Comparison of ENCODE assay signal across 8 cellular contexts in genomic region chr16:3023669-3024478, GRCh38. TPM values are rescaled to one million over a fixed set of nuclear protein-coding genes. Genes with fewer than 3 reads are reported as not detected.
DNase-seq lines count a peak whose midpoint lies in the region; ATAC-seq and TF ChIP-seq lines count a peak whose summit lies in the region.

Gene HCFC1R1, minus strand, starts transcription at chr16:3023942. Its CDS starts 1 bp downstream, at chr16:3023941.
Gene THOC6, plus strand, starts transcription at chr16:3024035. Its CDS starts 292 bp downstream, at chr16:3024327.

- H3K79me2 ChIP-seq in osteoblast (ENCODE audit: insufficient read depth, low read length): no peaks in the 10 kb centered on the region

- TF ChIP-seq CTCF in osteoblast (IDR thresholded peaks at IDR 0.05; ENCODE audit: extremely low read depth, low read depth, low read length) (no peak), testis (IDR thresholded peaks at IDR 0.05) (no peak)

- WGBS in testis, 2 donors: 0 to 1% methylated on average over 10 to 69 of the region's 69 CpGs

- intact Hi-C loops in testis (cut with DNase I; ENCODE audit: low total_unique reads): no loop called here

- H3K27ac ChIP-seq in osteoblast (ENCODE audit: low read depth, low read length) (peak within 1 kb of the TSS; percentile 98), testis (peak within 1 kb of the TSS; percentile 88 to 94)

- H3K9me3 Mint-ChIP-seq in activated naive CD4-positive, alpha-beta T cell treated with anti-CD3 and anti-CD28 coated beads, Interleukin-2, amount 50 U/mL, for 72 hours: no peaks in the 10 kb centered on the region

- H3K9me3 ChIP-seq in osteoblast (ENCODE audit: low read depth, low read length) (no peaks in the 10 kb centered on the region), testis (no peaks in the 10 kb centered on the region)

- H3K4me3 ChIP-seq in osteoblast (ENCODE audit: insufficient read depth, low read length) (peak within 1 kb of the TSS; percentile 94), testis (peak within 1 kb of the TSS; percentile 58 to 79)

- H3K4me2 ChIP-seq in osteoblast (ENCODE audit: insufficient read depth, low read length): peak within 1 kb of the TSS; percentile 96

- ATAC-seq in HG02642 (IDR thresholded peaks at IDR 0.05; ENCODE audit: poor library complexity, unreplicated experiment): peak; percentile 77
- peak; percentile 74 to 75 for ATAC-seq in activated naive CD4-positive, alpha-beta T cell treated with anti-CD3 and anti-CD28 coated beads, Interleukin-2, amount 50 U/mL, for 72 hours

- DNase-seq in NCI-H1105 treated with DMSO at 0.1 percent for 48 hours (lab: John Stamatoyannopoulos, UW) (peak; percentile 82), SKM-1 treated with dmso at 0.1 percent for 144 hours (lab: John Stamatoyannopoulos, UW; ENCODE audit: unreplicated experiment) (peak; percentile 97), glomerular endothelial cell (ENCODE audit: extremely low read depth, low read depth, low spot score) (peak; percentile 93), osteoblast (ENCODE audit: insufficient read length, low spot score, missing footprints) (peak; percentile 99), testis (peak; percentile 99)
- peak; percentile 94 to 97 for DNase-seq in activated naive CD4-positive, alpha-beta T cell treated with anti-CD3 and anti-CD28 coated beads, Interleukin-2, amount 50 U/mL, for 72 hours (ENCODE audit: low spot score in 2 of 2)

- peak; percentile 75 for TF ChIP-seq POLR2A in GM10847 (IDR thresholded peaks at IDR 0.05; ENCODE audit: extremely low read depth, insufficient read length)
- no peak for TF ChIP-seq POLR2A in testis (IDR thresholded peaks at IDR 0.05)

- H2AFZ ChIP-seq in osteoblast (ENCODE audit: low read length): no peak within 1 kb of the TSS

- peaks cover 39% of the 10 kb centered on the region for H4K20me1 ChIP-seq in osteoblast (ENCODE audit: insufficient read depth, low read length)

- H3K4me1 ChIP-seq in osteoblast (ENCODE audit: insufficient read depth, low read length) (peaks cover 20% of the 10 kb centered on the region), testis (peaks cover 35% of the 10 kb centered on the region)

- peaks cover 11 to 17% of the 10 kb centered on the region in 2 donors for H3K36me3 Mint-ChIP-seq in activated naive CD4-positive, alpha-beta T cell treated with anti-CD3 and anti-CD28 coated beads, Interleukin-2, amount 50 U/mL, for 72 hours

- H3K27me3 ChIP-seq in osteoblast (ENCODE audit: insufficient read depth, low read length) (peaks cover 4% of the 10 kb centered on the region), testis (no peaks in the 10 kb centered on the region)

- H3K27ac Mint-ChIP-seq in activated naive CD4-positive, alpha-beta T cell treated with anti-CD3 and anti-CD28 coated beads, Interleukin-2, amount 50 U/mL, for 72 hours: peak within 1 kb of the TSS; percentile 85 to 96

- H3K36me3 ChIP-seq in osteoblast (ENCODE audit: insufficient read depth, low read length) (peaks cover 24% of the 10 kb centered on the region), testis (ENCODE audit: low read depth, missing control alignments) (no peaks in the 10 kb centered on the region)

RNA-seq across cellular contexts. Expression of gene HCFC1R1, which starts in this region (rescaled TPM):
- total RNA-seq in activated naive CD4-positive, alpha-beta T cell treated with anti-CD3 and anti-CD28 coated beads, Interleukin-2, amount 50 U/mL, for 72 hours: 10 to 100 TPM; 40.9 to 47.3 TPM
- 24.7 and 32.6 TPM in 2 replicates for total RNA-seq in glomerular endothelial cell
- total RNA-seq in osteoblast: 20.3 and 21.2 TPM in 2 replicates
- 10 to 100 TPM; 30.2 to 39.4 TPM for total RNA-seq in testis
- polyA plus RNA-seq in testis (ENCODE audit: insufficient read depth, low read depth, low replicate concordance): 94.5 TPM

RNA-seq across cellular contexts. Expression of gene THOC6, which starts in this region (rescaled TPM):
- 10 to 100 TPM; 35.3 to 65.2 TPM for total RNA-seq in activated naive CD4-positive, alpha-beta T cell treated with anti-CD3 and anti-CD28 coated beads, Interleukin-2, amount 50 U/mL, for 72 hours
- 20.7 and 28.9 TPM in 2 replicates for total RNA-seq in glomerular endothelial cell
- 21.8 and 23.5 TPM in 2 replicates for total RNA-seq in osteoblast
- 10 to 100 TPM; 17.3 to 27.3 TPM for total RNA-seq in testis
- polyA plus RNA-seq in testis (ENCODE audit: insufficient read depth, low read depth, low replicate concordance): 19.6 TPM

Comparison
In these comparisons a context has a peak if more than half of its experiments do, and no peak if none do; other contexts are left out.
1. Peak in every context shown above with its lines: DNase-seq, ATAC-seq, H3K4me3 ChIP-seq and H3K27ac ChIP-seq.